Comparison of ENCODE assay signal across 1 cellular context in the genomic region with DNA sequence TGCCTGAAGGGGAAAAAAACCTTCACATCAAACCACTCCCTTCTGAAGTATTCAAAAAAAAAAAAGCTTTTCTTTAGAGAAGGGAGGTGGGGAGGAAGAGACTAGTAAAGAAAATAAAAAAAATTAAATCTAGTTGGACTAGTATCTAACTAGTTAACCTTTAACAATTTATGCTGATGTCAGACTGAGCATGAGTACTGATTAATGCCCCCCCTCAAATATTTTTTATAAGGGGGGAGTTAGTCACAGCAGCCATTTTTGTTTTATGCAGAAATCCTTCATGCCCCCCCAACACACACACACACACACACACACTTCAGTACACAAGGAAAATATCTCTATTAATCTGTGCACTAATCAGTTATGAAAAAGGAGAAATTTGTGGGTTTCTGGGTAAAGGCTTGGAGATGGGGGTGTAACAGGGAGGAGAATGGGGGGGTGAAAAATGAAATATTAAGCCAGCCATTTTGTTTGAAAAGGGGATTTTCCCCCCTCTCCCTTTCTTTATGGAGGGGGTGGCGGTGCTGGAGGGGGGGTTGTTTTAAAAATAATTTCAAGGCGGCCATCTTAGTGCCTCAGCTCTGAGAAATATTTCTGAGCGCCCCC.
TF ChIP-seq lines count a peak whose summit lies in the region.

No MANE protein-coding gene starts in this region.

TF ChIP-seq in IMR-90, 13 proteins besides CTCF, POLR2A, EP300 and RAD21:
- TF ChIP-seq MAFK (IDR thresholded peaks at IDR 0.05; ENCODE audit: low read depth, low read length) (no peak), MAZ (IDR thresholded peaks at IDR 0.05; ENCODE audit: borderline replicate concordance, low read depth, low read length) (no peak), MXI1 (IDR thresholded peaks at IDR 0.05; ENCODE audit: borderline replicate concordance, low read depth, low read length) (no peak), CEBPB (IDR thresholded peaks at IDR 0.05; ENCODE audit: low read depth, low read length) (no peak), FOS (IDR thresholded peaks at IDR 0.05; ENCODE audit: low read depth, low read length) (no peak)
